ENCODE assay signal across 8 cellular contexts in the genomic region with DNA sequence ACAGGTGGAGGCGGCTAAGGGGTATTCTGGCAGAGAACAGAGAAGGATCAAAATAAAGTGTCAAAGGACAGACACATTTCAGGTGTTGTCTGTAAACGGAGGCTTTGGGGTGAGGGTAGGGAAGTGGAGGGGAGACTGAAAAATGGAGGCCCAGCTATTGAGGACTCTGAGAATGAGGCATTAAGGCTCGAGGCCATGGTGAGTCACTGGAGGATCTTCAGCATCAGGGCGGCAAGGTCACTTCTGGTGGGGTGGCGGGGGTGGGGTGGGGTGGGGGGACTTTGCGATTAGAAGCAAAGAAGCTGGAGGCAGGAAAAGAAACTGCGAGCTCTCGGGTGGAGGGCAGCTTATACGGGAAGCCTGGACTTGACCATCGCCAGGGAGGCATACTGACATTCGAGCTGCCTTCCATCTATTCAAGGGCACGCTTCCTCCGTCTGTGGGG. TPM values are rescaled to one million over a fixed set of nuclear protein-coding genes. Genes with fewer than 3 reads are reported as not detected.
DNase-seq lines count a peak whose midpoint lies in the region; ATAC-seq, FAIRE-seq and TF ChIP-seq lines count a peak whose summit lies in the region.

No MANE protein-coding gene starts in this region.

- H3K4me1 ChIP-seq in MM.1S (ENCODE audit: low read length) = peaks cover 6% of the 10 kb centered on the region; the same call in 1 of the 2 replicates
- H3K4me1 ChIP-seq in K562 (replicated peaks in 1 of 2; ENCODE audit: control insufficient read depth in 2 of 2, insufficient read depth in 2 of 2, low read length in 2 of 2) = peaks cover 8 to 16% of the 10 kb centered on the region in 2 experiments; a peak in 4 of 5 replicates

- POLR2A ChIA-PET in K562 (lab: Yijun Ruan, JAX) = interaction anchor here (0.7 to 1.3 kb wide), 5 partner anchors 18 to 74 kb away, joined by 3 to 6 read pairs (median 4); no protein-coding TSS in a partner anchor

- no peak for FAIRE-seq in K562 (lab: Jason Lieb, UNC)

- no TSS peak for BruUV-seq in K562 (replicated peaks; lab: Mats Ljungman, UMichigan)

- TF ChIP-seq CTCF in MM.1S (IDR thresholded peaks at IDR 0.05; ENCODE audit: low read length) (no peak), K562 (IDR thresholded peaks at IDR 0.05 in 2 of 3, conservative IDR thresholded peaks at IDR 0.05 in 1 of 3; ENCODE audit: insufficient read depth in 2 of 3, low read depth in 1 of 3, low read length in 3 of 3) (no peak)

- no peak for TF ChIP-seq EP300 in K562 (IDR thresholded peaks at IDR 0.05; ENCODE audit: low read length)

- in situ Hi-C loops in K562 (cut with MboI) = no loop called here

- no peaks in the 10 kb centered on the region for H3K9me3 ChIP-seq in MM.1S (replicated peaks; ENCODE audit: insufficient read depth, low read length)
- no peaks in the 10 kb centered on the region for H3K9me3 ChIP-seq in K562 (replicated peaks; ENCODE audit: control insufficient read depth, insufficient read depth, low read depth, low read length)

- peaks cover 36% of the 10 kb centered on the region for H3K79me2 ChIP-seq in MM.1S (ENCODE audit: low read length)
- H3K79me2 ChIP-seq in K562 (ENCODE audit: control insufficient read depth, insufficient read depth, low read length) = peaks cover 38% of the 10 kb centered on the region

- peak overlapping the region; percentile 72 for H3K4me3 ChIP-seq in MM.1S (ENCODE audit: low read length)
- peak overlapping the region; percentile 78 for H3K4me3 ChIP-seq in K562

- H2AFZ ChIP-seq in MM.1S (ENCODE audit: low read length) (peak overlapping the region; percentile 90), K562 (ENCODE audit: low read depth, low read length) (peak overlapping the region; percentile 92)

- TF ChIP-seq POLR2A in K562 (conservative IDR thresholded peaks at IDR 0.05) = no peak

- no peaks in the 10 kb centered on the region for H3F3A ChIP-seq in MM.1S (ENCODE audit: insufficient read depth, low read length)

- intact Hi-C loops in K562 (cut with micrococcal nuclease) = loop anchor here (5.0 kb wide), 3 partner anchors 60 to 85 kb away; a partner anchor contains a TSS
- intact Hi-C loops in left colon (cut with DNase I, micrococcal nuclease) = no loop called here

- peak; percentile 59 for DNase-seq in EH (ENCODE audit: low read depth)
- no peak for DNase-seq in MM.1S
- DNase-seq in K562 (ENCODE audit: extremely low read depth in 1 of 4, low spot score in 3 of 4) = peak; percentile 18 to 54 (median 39)
- DNase-seq in left colon = no peak
- peak; percentile 23 for DNase-seq in stimulated activated naive CD8-positive, alpha-beta T cell treated with anti-CD3 and anti-CD28 coated beads, Interleukin-15, Interleukin-2, amounts not matched to agents 100 U/mL and 50 U/mL, for 24 hours
- no peak for DNase-seq in dedifferentiated amniotic fluid mesenchymal stem cell (ENCODE audit: extremely low spot score)

- CTCF ChIA-PET in K562 (lab: Yijun Ruan, JAX; ENCODE audit: low intra/inter-chr PET ratio) = no interaction called here

- H3K27ac ChIP-seq in MM.1S (ENCODE audit: low read length) (peak overlapping the region; percentile 46; the same call in 1 of the 2 replicates), K562 (ENCODE audit: extremely low read depth, low read depth, low read length) (peak overlapping the region; percentile 70; the same call in 2 of the 3 replicates)

- H3K9me2 ChIP-seq in MM.1S (replicated peaks; ENCODE audit: insufficient read depth, low read length) = no peaks in the 10 kb centered on the region; the same call in 1 of the 2 replicates

- no peaks in the 10 kb centered on the region for H3K9me1 ChIP-seq in K562 (ENCODE audit: control insufficient read depth, insufficient read depth, low read length)

- WGBS in K562 (ENCODE audit: insufficient coverage, low coverage, missing lambda C conversion rate) = 0% methylated on average over 1 of the region's 13 CpGs

- H3K4me2 ChIP-seq in MM.1S (ENCODE audit: low read depth, low read length) (peak overlapping the region; percentile 69), K562 (ENCODE audit: insufficient read depth, low read length) (peak overlapping the region; percentile 78)

- H4K20me1 ChIP-seq in MM.1S (ENCODE audit: insufficient read depth, low read length) = no peaks in the 10 kb centered on the region
- peaks cover 7% of the 10 kb centered on the region; the same call in 1 of the 2 replicates for H4K20me1 ChIP-seq in K562 (replicated peaks; ENCODE audit: control insufficient read depth, insufficient read depth, low read length)

- peak overlapping the region; percentile 72 for H3K9ac ChIP-seq in MM.1S (ENCODE audit: low read length)
- peak overlapping the region; percentile 78 to 94 for H3K9ac ChIP-seq in K562 (ENCODE audit: insufficient read depth in 1 of 2, low read depth in 2 of 2, low read length in 2 of 2)

- no peak for TF ChIP-seq RAD21 in K562 (CRISPR knock-in tag; conservative IDR thresholded peaks at IDR 0.05 in 1 of 2, IDR thresholded peaks at IDR 0.05 in 1 of 2)

- H3K36me3 ChIP-seq in MM.1S (replicated peaks; ENCODE audit: insufficient read depth, low read length) (no peaks in the 10 kb centered on the region), K562 (ENCODE audit: control insufficient read depth, insufficient read depth, low read length) (no peaks in the 10 kb centered on the region)

- H3K27me3 ChIP-seq in MM.1S (replicated peaks; ENCODE audit: insufficient read depth, low read length) = no peaks in the 10 kb centered on the region
- H3K27me3 ChIP-seq in K562 (ENCODE audit: control insufficient read depth in 2 of 2, insufficient read depth in 2 of 2, low read length in 2 of 2) = no peaks in the 10 kb centered on the region

- ATAC-seq in K562 (peak; percentile 22), left colon (peak; percentile 11), GM19351 (IDR thresholded peaks at IDR 0.05; ENCODE audit: unreplicated experiment) (no peak), HG02763 (IDR thresholded peaks at IDR 0.05; ENCODE audit: unreplicated experiment) (no peak)
- ATAC-seq in stimulated activated naive CD8-positive, alpha-beta T cell treated with anti-CD3 and anti-CD28 coated beads, Interleukin-15, Interleukin-2, amounts not matched to agents 100 U/mL and 50 U/mL, for 24 hours = peak; percentile 13

TF ChIP-seq in K562, 482 proteins besides CTCF, POLR2A, EP300 and RAD21 (continues in another document):
- TF ChIP-seq, protein P1, sequence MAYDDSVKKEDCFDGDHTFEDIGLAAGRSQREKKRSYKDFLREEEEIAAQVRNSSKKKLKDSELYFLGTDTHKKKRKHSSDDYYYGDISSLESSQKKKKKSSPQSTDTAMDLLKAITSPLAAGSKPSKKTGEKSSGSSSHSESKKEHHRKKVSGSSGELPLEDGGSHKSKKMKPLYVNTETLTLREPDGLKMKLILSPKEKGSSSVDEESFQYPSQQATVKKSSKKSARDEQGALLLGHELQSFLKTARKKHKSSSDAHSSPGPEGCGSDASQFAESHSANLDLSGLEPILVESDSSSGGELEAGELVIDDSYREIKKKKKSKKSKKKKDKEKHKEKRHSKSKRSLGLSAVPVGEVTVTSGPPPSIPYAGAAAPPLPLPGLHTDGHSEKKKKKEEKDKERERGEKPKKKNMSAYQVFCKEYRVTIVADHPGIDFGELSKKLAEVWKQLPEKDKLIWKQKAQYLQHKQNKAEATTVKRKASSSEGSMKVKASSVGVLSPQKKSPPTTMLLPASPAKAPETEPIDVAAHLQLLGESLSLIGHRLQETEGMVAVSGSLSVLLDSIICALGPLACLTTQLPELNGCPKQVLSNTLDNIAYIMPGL (CRISPR knock-in tag; IDR thresholded peaks at IDR 0.05) = no peak

RNA-seq across cellular contexts. Expression of a gene that starts 58.4 kb away (rescaled TPM):
- 8.4 and 24.4 TPM in 2 replicates for total RNA-seq in K562 (2011; cell fraction: chromatin; rRNA removed; ENCODE audit: low replicate concordance)
- 5.3 and 6.6 TPM in 2 replicates for total RNA-seq in K562 (2011; cell fraction: nucleolus; rRNA removed)
- 19.5 and 45.4 TPM in 2 replicates for total RNA-seq in K562 (2011; cell fraction: nucleoplasm; rRNA removed)
- total RNA-seq in K562 (2014; rRNA removed) (10.9 and 19.9 TPM in 2 replicates), K562 (2014; rRNA removed; fragmentation: Illumina TruSeq; extraction: Trizol) (27.0 and 30.1 TPM in 2 replicates), K562 (2015; rRNA removed; fragmentation: Illumina TruSeq; extraction: Trizol) (22.7 and 26.4 TPM in 2 replicates), K562 (2021) (20.3 and 20.8 TPM in 2 replicates), left colon (10 to 100 TPM; 65.5 to 65.6 TPM)
- polyA plus RNA-seq in K562 (2011; rRNA removed) (30.2 and 35.5 TPM in 2 replicates), K562 (2014; fragmentation: Illumina TruSeq; extraction: Trizol) (32.9 and 40.0 TPM in 2 replicates), K562 (2014; fragmentation: Nextera tagmentation; extraction: Ambion mirVana) (10 to 100 TPM; 11.7 TPM), K562 (2014; rRNA removed) (18.3 and 26.5 TPM in 2 replicates)
- polyA plus RNA-seq in K562 (2011; cell fraction: cytosol; rRNA removed) = 17.8 and 34.1 TPM in 2 replicates
- polyA plus RNA-seq in K562 (2011; cell fraction: nucleus; rRNA removed) = 12.1 and 18.7 TPM in 2 replicates
- polyA plus RNA-seq in K562 (2012) = 19.1 and 24.3 TPM in 2 replicates
- polyA minus RNA-seq in K562 (2011; rRNA and poly(A)+ RNA removed) = 41.2 and 46.4 TPM in 2 replicates
- 11.7 and 15.4 TPM in 2 replicates for polyA minus RNA-seq in K562 (2011; cell fraction: cytosol; rRNA and poly(A)+ RNA removed)
- 19.0 and 33.8 TPM in 2 replicates for polyA minus RNA-seq in K562 (2011; cell fraction: nucleus; rRNA and poly(A)+ RNA removed)

Comparison
In these comparisons a context has a peak if more than half of its experiments do, and no peak if none do; other contexts are left out.
1. DNase-seq: peak in EH (single experiment), K562 (4 of 4) and stimulated activated naive CD8-positive, alpha-beta T cell treated with anti-CD3 and anti-CD28 coated beads, Interleukin-15, Interleukin-2, amounts not matched to agents 100 U/mL and 50 U/mL, for 24 hours (single experiment); none in MM.1S (single experiment), left colon (0 of 2) and dedifferentiated amniotic fluid mesenchymal stem cell (single experiment).
2. ATAC-seq: peak in K562 (single experiment), left colon (single experiment) and stimulated activated naive CD8-positive, alpha-beta T cell treated with anti-CD3 and anti-CD28 coated beads, Interleukin-15, Interleukin-2, amounts not matched to agents 100 U/mL and 50 U/mL, for 24 hours (single experiment); none in GM19351 (single experiment) and HG02763 (single experiment).